2 cellular contexts compared by ENCODE assay signal in genomic region chr7:39855325-39855674, GRCh38.
TF ChIP-seq lines count a peak whose summit lies in the region.

No MANE protein-coding gene starts in this region.

TF ChIP-seq in SK-N-SH, 30 proteins besides CTCF, POLR2A, EP300 and RAD21 (continued from another document):
- TF ChIP-seq, protein P1, sequence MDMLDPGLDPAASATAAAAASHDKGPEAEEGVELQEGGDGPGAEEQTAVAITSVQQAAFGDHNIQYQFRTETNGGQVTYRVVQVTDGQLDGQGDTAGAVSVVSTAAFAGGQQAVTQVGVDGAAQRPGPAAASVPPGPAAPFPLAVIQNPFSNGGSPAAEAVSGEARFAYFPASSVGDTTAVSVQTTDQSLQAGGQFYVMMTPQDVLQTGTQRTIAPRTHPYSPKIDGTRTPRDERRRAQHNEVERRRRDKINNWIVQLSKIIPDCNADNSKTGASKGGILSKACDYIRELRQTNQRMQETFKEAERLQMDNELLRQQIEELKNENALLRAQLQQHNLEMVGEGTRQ (IDR thresholded peaks at IDR 0.05; ENCODE audit: borderline replicate concordance, low read depth, low read length) = no peak
- TF ChIP-seq SIN3A (IDR thresholded peaks at IDR 0.05; ENCODE audit: borderline replicate concordance, low read depth, low read length) (no peak), MAX (IDR thresholded peaks at IDR 0.05; ENCODE audit: low read depth) (no peak)
- TF ChIP-seq, protein P2, sequence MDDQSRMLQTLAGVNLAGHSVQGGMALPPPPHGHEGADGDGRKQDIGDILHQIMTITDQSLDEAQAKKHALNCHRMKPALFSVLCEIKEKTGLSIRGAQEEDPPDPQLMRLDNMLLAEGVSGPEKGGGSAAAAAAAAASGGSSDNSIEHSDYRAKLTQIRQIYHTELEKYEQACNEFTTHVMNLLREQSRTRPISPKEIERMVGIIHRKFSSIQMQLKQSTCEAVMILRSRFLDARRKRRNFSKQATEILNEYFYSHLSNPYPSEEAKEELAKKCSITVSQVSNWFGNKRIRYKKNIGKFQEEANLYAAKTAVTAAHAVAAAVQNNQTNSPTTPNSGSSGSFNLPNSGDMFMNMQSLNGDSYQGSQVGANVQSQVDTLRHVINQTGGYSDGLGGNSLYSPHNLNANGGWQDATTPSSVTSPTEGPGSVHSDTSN (IDR thresholded peaks at IDR 0.05) = no peak

TF ChIP-seq in SK-N-SH treated with all-trans-retinoic acid at 6 μM for 48 hours, 23 proteins besides CTCF, POLR2A, EP300 and RAD21 (continued from another document):
- TF ChIP-seq POU6F1 (CRISPR knock-in tag; IDR thresholded peaks at IDR 0.05; ENCODE audit: borderline replicate concordance, low read depth) (no peak), ARNTL (CRISPR knock-in tag; IDR thresholded peaks at IDR 0.05; ENCODE audit: borderline replicate concordance, low read depth) (no peak), ZNF565 (CRISPR knock-in tag; conservative IDR thresholded peaks at IDR 0.05; ENCODE audit: low read depth) (no peak), ZC3H10 (CRISPR knock-in tag; IDR thresholded peaks at IDR 0.05) (no peak), CREB5 (CRISPR knock-in tag; IDR thresholded peaks at IDR 0.05; ENCODE audit: low read depth) (no peak), PATZ1 (CRISPR knock-in tag; IDR thresholded peaks at IDR 0.05; ENCODE audit: borderline replicate concordance) (no peak)
TF ChIP-seq in SK-N-SH treated with all-trans-retinoic acid at 6 μM for 48 hours: peak in this region for 0.
